In the genomic region with DNA sequence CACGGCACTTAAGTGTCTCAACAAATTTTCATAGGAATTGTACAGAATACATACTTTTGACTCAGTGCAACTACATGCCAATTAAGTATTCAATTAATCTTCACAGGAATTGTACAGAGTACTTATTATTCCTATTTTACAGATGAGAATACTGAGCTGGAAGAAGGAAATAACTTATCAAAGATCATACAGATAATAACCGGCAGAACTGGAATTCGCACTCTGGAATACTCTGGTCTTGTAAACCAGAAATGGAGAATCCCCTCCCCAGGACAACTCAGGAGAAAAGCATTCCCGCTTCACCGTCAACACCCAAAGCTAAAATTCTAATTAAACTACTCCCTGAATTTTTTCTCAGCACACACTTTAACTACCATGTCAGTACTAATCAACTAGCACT, we compare ENCODE assay signal across 9 cellular contexts.
"Had no signal": no experiment of that assay in that cellular context is flagged by ENCODE, and none has a peak within 500 bp of the region (broad histone marks: within the 10 kb centered on the region; RNA-seq: fewer than 3 reads in every experiment).

No MANE protein-coding gene starts in this region.

- H3K27ac ChIP-seq: GM23248 had no signal

- H3K4me2 ChIP-seq: GM23338 had no signal

- H3K4me3 ChIP-seq: GM23248, GM23338, HAP-1 had no signal

- H3K4me1 Mint-ChIP-seq: GM23338, H9 had no signal

- H3K27ac Mint-ChIP-seq: GM23338, HFFc6 had no signal

- H3K4me1 ChIP-seq: HAP-1 had no signal

- H3K4me3 Mint-ChIP-seq: GM23338, H9, HFFc6 had no signal

- H3K9me3 ChIP-seq: HAP-1 had no signal

- DNase-seq: GM23248, GOT3, H7, H9, HCEC 1CT, HFFc6 had no signal

- H3K9me3 Mint-ChIP-seq: GM23338, H9, HFFc6 had no signal

- H2AFZ ChIP-seq: GM23248, GM23338 had no signal

- H3K9ac ChIP-seq: GM23248 had no signal

- H3K36me3 ChIP-seq: HAP-1 had no signal

- ATAC-seq: GM23338, HCT116 had no signal
